1 cellular context compared by ENCODE assay signal in genomic region chr6:53067799-53068442, GRCh38.
TF ChIP-seq lines count a peak whose summit lies in the region.

No MANE protein-coding gene starts in this region.

TF ChIP-seq in HepG2, 621 proteins besides CTCF, POLR2A, EP300 and RAD21:
- no peak for TF ChIP-seq HOXA3 (CRISPR knock-in tag; IDR thresholded peaks at IDR 0.05)
- no peak for TF ChIP-seq ZNF292 (CRISPR knock-in tag; IDR thresholded peaks at IDR 0.05; ENCODE audit: borderline replicate concordance, low read depth)
- TF ChIP-seq SNAPC4 (CRISPR knock-in tag; IDR thresholded peaks at IDR 0.05) = no peak
- 0 out of 2 replicates have a peak, but pooled peaks have one; percentile 15 for TF ChIP-seq GATAD2A (CRISPR knock-in tag; IDR thresholded peaks at IDR 0.05)
- peak; percentile 79 for TF ChIP-seq CEBPB (IDR thresholded peaks at IDR 0.05; ENCODE audit: borderline replicate concordance, low read depth, low read length)
- no peak for TF ChIP-seq TMF1 (CRISPR knock-in tag; IDR thresholded peaks at IDR 0.05; ENCODE audit: low read depth)
